15 cellular contexts compared by ENCODE assay signal in genomic region chr3:127757979-127758378, GRCh38.
A peak's percentile ranks its signal among the peaks of the same experiment; 100 is the strongest.
DNase-seq lines count a peak whose midpoint lies in the region; ATAC-seq and TF ChIP-seq lines count a peak whose summit lies in the region.
"Had no signal": no experiment of that assay in that cellular context is flagged by ENCODE, and none has a peak within 500 bp of the region (broad histone marks: within the 10 kb centered on the region; RNA-seq: fewer than 3 reads in every experiment).

No MANE protein-coding gene starts in this region.

- H2BK12ac ChIP-seq in H9 (ENCODE audit: insufficient read length, low read depth, low read length) = no peak overlapping the region

- DNase-seq in left ventricle myocardium inferior (no peak), left ventricle myocardium superior (no peak), left colon (peak; percentile 32 to 61), right lobe of liver (no peak), H9 (no peak)
- DNase-seq: ACHN; C1 segment of cervical spinal cord; CD4-positive, alpha-beta T cell; DMS79; GOT3; HCEC 1CT had no signal

- H3K27me3 ChIP-seq in left ventricle myocardium inferior (ENCODE audit: low read depth) (no peaks in the 10 kb centered on the region), right lobe of liver (no peaks in the 10 kb centered on the region), H9 (ENCODE audit: insufficient read depth, low read length) (no peaks in the 10 kb centered on the region)

- intact Hi-C loops in left ventricle myocardium inferior (cut with micrococcal nuclease) = no loop called here
- intact Hi-C loops in left ventricle myocardium superior (cut with micrococcal nuclease) = no loop called here
- intact Hi-C loops in left colon (cut with DNase I, micrococcal nuclease) = no loop called here
- intact Hi-C loops in right lobe of liver (cut with DNase I) = no loop called here

- no peak overlapping the region for H3K23ac ChIP-seq in H9 (ENCODE audit: insufficient read length, low read depth, low read length)

- H3K4me3 ChIP-seq in left ventricle myocardium inferior (no peak overlapping the region), right lobe of liver (no peak overlapping the region)
- H3K4me3 ChIP-seq: GM12878 had no signal

- peaks cover 2% of the 10 kb centered on the region for H3K9me3 Mint-ChIP-seq in stimulated activated memory B cell treated with anti-CD40 and anti-IgM and Interleukin-4, amounts not matched to agents 10 μg/mL and 1 μg/mL and 100 μg/mL, for 72 hours
- H3K9me3 Mint-ChIP-seq in H9 = no peaks in the 10 kb centered on the region
- H3K9me3 Mint-ChIP-seq: CD4-positive, alpha-beta T cell had no signal

- no peak overlapping the region for H2AK5ac ChIP-seq in H9 (ENCODE audit: insufficient read length, low read length)

- peaks cover 70% of the 10 kb centered on the region for H3K4me1 Mint-ChIP-seq in stimulated activated memory B cell treated with anti-CD40 and anti-IgM and Interleukin-4, amounts not matched to agents 10 μg/mL and 1 μg/mL and 100 μg/mL, for 72 hours
- H3K4me1 Mint-ChIP-seq in H9 = peaks cover 3 to 4% of the 10 kb centered on the region in 2 experiments; a peak in 1 of 4 replicates

- H4K91ac ChIP-seq in H9 (ENCODE audit: insufficient read length, low read depth, low read length) = no peak overlapping the region

- TF ChIP-seq CTCF in left ventricle myocardium inferior (IDR thresholded peaks at IDR 0.05; ENCODE audit: borderline replicate concordance) (no peak), right lobe of liver (IDR thresholded peaks at IDR 0.05) (no peak), H9 (conservative IDR thresholded peaks at IDR 0.05) (no peak)

- no peak overlapping the region for H4K5ac ChIP-seq in H9 (ENCODE audit: insufficient read length, low read depth, low read length)

- 87% methylated on average over 2 of the region's 3 CpGs for WGBS in right lobe of liver (ENCODE audit: insufficient coverage, low coverage, low lambda C conversion rate, missing lambda C conversion rate)
- no CpG with 5 or more reads among the region's 3 CpGs for WGBS in H9 (ENCODE audit: extremely low coverage, insufficient read length, low lambda C conversion rate)

- no peak overlapping the region for H4K8ac ChIP-seq in H9 (replicated peaks; ENCODE audit: insufficient read length, low read depth, low read length)

- peak overlapping the region; percentile 16 for H3K27ac ChIP-seq in left ventricle myocardium inferior (replicated peaks)
- H3K27ac ChIP-seq in right lobe of liver = no peak overlapping the region
- no peak overlapping the region for H3K27ac ChIP-seq in H9 (ENCODE audit: insufficient read length, low read depth, low read length)

- H3K18ac ChIP-seq in H9 (ENCODE audit: insufficient read length, low read depth, low read length) = no peak overlapping the region

- H3K4me3 Mint-ChIP-seq in stimulated activated memory B cell treated with anti-CD40 and anti-IgM and Interleukin-4, amounts not matched to agents 10 μg/mL and 1 μg/mL and 100 μg/mL, for 72 hours = no peak overlapping the region
- no peak overlapping the region for H3K4me3 Mint-ChIP-seq in H9
- H3K4me3 Mint-ChIP-seq: CD4-positive, alpha-beta T cell had no signal

- H3K36me3 Mint-ChIP-seq in stimulated activated memory B cell treated with anti-CD40 and anti-IgM and Interleukin-4, amounts not matched to agents 10 μg/mL and 1 μg/mL and 100 μg/mL, for 72 hours = peaks cover 40% of the 10 kb centered on the region
- H3K36me3 Mint-ChIP-seq in H9 (ENCODE audit: insufficient read depth in 1 of 3, low read depth in 3 of 3) = no peaks in the 10 kb centered on the region

- H3K4me1 ChIP-seq in left ventricle myocardium inferior = peaks cover 91% of the 10 kb centered on the region
- no peaks in the 10 kb centered on the region for H3K4me1 ChIP-seq in right lobe of liver
- H3K4me1 ChIP-seq in H9 (ENCODE audit: insufficient read depth, low read length) = no peaks in the 10 kb centered on the region

- no peaks in the 10 kb centered on the region for H3K9me3 ChIP-seq in left ventricle myocardium inferior (replicated peaks)
- H3K9me3 ChIP-seq in right lobe of liver = no peaks in the 10 kb centered on the region
- no peaks in the 10 kb centered on the region for H3K9me3 ChIP-seq in H9 (ENCODE audit: control insufficient read depth, low read depth, low read length)

- no peaks in the 10 kb centered on the region for H3K79me1 ChIP-seq in H9 (ENCODE audit: insufficient read depth, low read depth, low read length, poor library complexity, severe bottlenecking)

- no peak overlapping the region for H2BK5ac ChIP-seq in H9 (ENCODE audit: insufficient read length, low read length)

- no peaks in the 10 kb centered on the region for H3K23me2 ChIP-seq in H9 (ENCODE audit: insufficient read length, low read depth, low read length, poor library complexity, severe bottlenecking)

- no peak overlapping the region for H3K9ac ChIP-seq in H9 (ENCODE audit: extremely low read depth, insufficient read length, low read length)

- H2BK120ac ChIP-seq in H9 (ENCODE audit: low read depth, low read length, poor library complexity, severe bottlenecking) = no peak overlapping the region

- H3K4me2 ChIP-seq in H9 (ENCODE audit: insufficient read depth, insufficient read length, low read length) = no peak overlapping the region

- H2AFZ ChIP-seq in H9 (ENCODE audit: low read length) = no peak overlapping the region

- ATAC-seq in left ventricle myocardium superior (no peak), left colon (peak; percentile 74), GM19455 (IDR thresholded peaks at IDR 0.05; ENCODE audit: unreplicated experiment) (no peak), right lobe of liver (no peak)
- ATAC-seq in stimulated activated memory B cell treated with anti-CD40 and anti-IgM and Interleukin-4, amounts not matched to agents 10 μg/mL and 1 μg/mL and 100 μg/mL, for 72 hours = no peak
- ATAC-seq: GM12878, HepG2 had no signal

- H3K14ac ChIP-seq in H9 (ENCODE audit: insufficient read depth, low read length) = no peak overlapping the region

- H4K20me1 ChIP-seq in H9 (ENCODE audit: control insufficient read depth, insufficient read depth, insufficient read length) = no peaks in the 10 kb centered on the region

- H3T11ph ChIP-seq in H9 (ENCODE audit: low read length) = no peak overlapping the region

- H2BK20ac ChIP-seq in H9 (ENCODE audit: low read depth, low read length, poor library complexity, severe bottlenecking) = no peak overlapping the region

- no peak overlapping the region for H2BK15ac ChIP-seq in H9 (ENCODE audit: low read depth, low read length)

- peaks cover 3% of the 10 kb centered on the region for H3K36me3 ChIP-seq in left ventricle myocardium inferior
- peaks cover 0 to 8% (median 0%) of the 10 kb centered on the region in 4 donors for H3K36me3 ChIP-seq in right lobe of liver

- peak overlapping the region; percentile 14 for H3K27ac Mint-ChIP-seq in stimulated activated memory B cell treated with anti-CD40 and anti-IgM and Interleukin-4, amounts not matched to agents 10 μg/mL and 1 μg/mL and 100 μg/mL, for 72 hours
- no peak overlapping the region for H3K27ac Mint-ChIP-seq in H9
- H3K27ac Mint-ChIP-seq: CD4-positive, alpha-beta T cell had no signal

- TF ChIP-seq POLR2A in right lobe of liver (IDR thresholded peaks at IDR 0.05) = no peak

- H3K4ac ChIP-seq in H9 (ENCODE audit: low read depth, low read length) = no peak overlapping the region

- no peaks in the 10 kb centered on the region for H3K27me3 Mint-ChIP-seq in stimulated activated memory B cell treated with anti-CD40 and anti-IgM and Interleukin-4, amounts not matched to agents 10 μg/mL and 1 μg/mL and 100 μg/mL, for 72 hours
- peaks cover 12% of the 10 kb centered on the region for H3K27me3 Mint-ChIP-seq in H9 (ENCODE audit: low read depth)

- H3K79me2 ChIP-seq in H9 (ENCODE audit: insufficient read depth, low read length) = no peaks in the 10 kb centered on the region

- no peak overlapping the region for H3K56ac ChIP-seq in H9 (ENCODE audit: insufficient read length, low read depth, low read length)

Comparison
In these comparisons a context has a peak if more than half of its experiments do, and no peak if none do; other contexts are left out.
1. DNase-seq: peak in left colon (2 of 2); none in left ventricle myocardium inferior (single experiment), left ventricle myocardium superior (single experiment), right lobe of liver (0 of 3) and H9 (single experiment).